ENCODE assay signal across 8 cellular contexts in genomic region chrX:124211312-124211942, GRCh38.
A peak's percentile ranks its signal among the peaks of the same experiment; 100 is the strongest.
DNase-seq lines count a peak whose midpoint lies in the region; ATAC-seq, FAIRE-seq and TF ChIP-seq lines count a peak whose summit lies in the region.

No MANE protein-coding gene starts in this region.

- H3K4me1 ChIP-seq in endothelial cell of umbilical vein (ENCODE audit: control insufficient read depth, extremely low read depth, insufficient read depth, low read length) (no peaks in the 10 kb centered on the region), stomach (no peaks in the 10 kb centered on the region)

- 58 to 65% (median 60%) methylated on average over 3 of the region's 3 CpGs for WGBS in stomach, 5 donors

- dilution Hi-C loops in endothelial cell of umbilical vein (cut with MboI; ENCODE audit: extremely low pct_ligation_motif_present, low sequenced_read_pairs), result no loop called here

- TF ChIP-seq POLR2A in endothelial cell of umbilical vein (IDR thresholded peaks at IDR 0.05; ENCODE audit: low read depth, low read length), result no peak
- no peak for TF ChIP-seq POLR2A in stomach (IDR thresholded peaks at IDR 0.05)

- ATAC-seq in sciatic nerve, result peak; percentile 62

- no peak overlapping the region for H3K4me2 ChIP-seq in endothelial cell of umbilical vein (ENCODE audit: insufficient read depth, low read length)

- no peaks in the 10 kb centered on the region for H3K27me3 ChIP-seq in H7 (ENCODE audit: control insufficient read depth, insufficient read depth, low read length)
- no peaks in the 10 kb centered on the region for H3K27me3 ChIP-seq in endothelial cell of umbilical vein (ENCODE audit: control insufficient read depth in 2 of 2, insufficient read depth in 2 of 2, low read length in 2 of 2)
- no peaks in the 10 kb centered on the region for H3K27me3 ChIP-seq in stomach

- FAIRE-seq in G401.6 (lab: Jason Lieb, UNC), result peak; percentile 89
- FAIRE-seq in endothelial cell of umbilical vein (lab: Jason Lieb, UNC), result peak; percentile 88

- intact Hi-C loops in endothelial cell of umbilical vein (cut with micrococcal nuclease) (loop anchor here (10.0 kb wide), 1 partner anchor 247 kb away; the partner anchor contains the start of gene STAG2), sciatic nerve (cut with DNase I) (no loop called here), stomach (cut with DNase I; ENCODE audit: low total_unique reads) (no loop called here)

- H3K27ac ChIP-seq in 22Rv1 (peak overlapping the region; percentile 75), endothelial cell of umbilical vein (ENCODE audit: insufficient read depth, low read depth, low read length) (no peak overlapping the region), stomach (no peak overlapping the region)

- no peaks in the 10 kb centered on the region for H3K79me2 ChIP-seq in endothelial cell of umbilical vein (ENCODE audit: control insufficient read depth, insufficient read depth, low read length)

- TF ChIP-seq CTCF in 22Rv1 (IDR thresholded peaks at IDR 0.05), result peak; percentile 69
- peak; percentile 14 to 36 for TF ChIP-seq CTCF in endothelial cell of umbilical vein (IDR thresholded peaks at IDR 0.05; ENCODE audit: extremely low read depth in 1 of 2, insufficient read depth in 1 of 2, low read depth in 1 of 2, low read length in 2 of 2)
- TF ChIP-seq CTCF in stomach (IDR thresholded peaks at IDR 0.05), result peak in 3 of 7 experiments; percentile 23 to 24 (median 24)

- CTCF ChIA-PET in endothelial cell of umbilical vein (lab: Charles Lee), result no interaction called here

- no peak overlapping the region for H3K9ac ChIP-seq in endothelial cell of umbilical vein (replicated peaks; ENCODE audit: extremely low read depth, insufficient read depth, low read length)

- H3K36me3 ChIP-seq in H7 (replicated peaks; ENCODE audit: control insufficient read depth, insufficient read depth, low read length), result no peaks in the 10 kb centered on the region
- no peaks in the 10 kb centered on the region for H3K36me3 ChIP-seq in endothelial cell of umbilical vein (ENCODE audit: control insufficient read depth in 2 of 2, extremely low read depth in 1 of 2, insufficient read depth in 2 of 2, low read length in 2 of 2)
- no peaks in the 10 kb centered on the region for H3K36me3 ChIP-seq in stomach

- H3K4me3 ChIP-seq in H7 (ENCODE audit: insufficient read depth, low read depth, low read length), result no peak overlapping the region
- H3K4me3 ChIP-seq in endothelial cell of umbilical vein (replicated peaks in 1 of 3; ENCODE audit: insufficient read depth in 1 of 3, low read depth in 1 of 3, low read length in 3 of 3), result no peak overlapping the region
- H3K4me3 ChIP-seq in stomach, result no peak overlapping the region

- H3K9me1 ChIP-seq in endothelial cell of umbilical vein (replicated peaks; ENCODE audit: control insufficient read depth, extremely low read depth, insufficient read depth, low read length), result no peaks in the 10 kb centered on the region

- no peak for TF ChIP-seq EP300 in stomach (IDR thresholded peaks at IDR 0.05)

- no peak overlapping the region for H2AFZ ChIP-seq in endothelial cell of umbilical vein (ENCODE audit: low read depth, low read length)

- no TSS peak for BruUV-seq in endothelial cell of umbilical vein (replicated peaks; lab: Mats Ljungman, UMichigan)

- no peaks in the 10 kb centered on the region for H4K20me1 ChIP-seq in endothelial cell of umbilical vein (replicated peaks; ENCODE audit: control insufficient read depth, extremely low read depth, insufficient read depth, low read length)

- no peaks in the 10 kb centered on the region for H3K9me3 ChIP-seq in endothelial cell of umbilical vein (replicated peaks; ENCODE audit: control insufficient read depth, insufficient read depth, low read length)
- no peaks in the 10 kb centered on the region for H3K9me3 ChIP-seq in stomach

- POLR2A ChIA-PET in endothelial cell of umbilical vein (lab: Charles Lee), result no interaction called here

- DNase-seq in H7 (peak; percentile 53), LoVo (ENCODE audit: low spot score) (peak; percentile 0), SHP77 (lab: John Stamatoyannopoulos, UW) (peak; percentile 15 to 17), endothelial cell of umbilical vein (ENCODE audit: low read depth, low spot score) (peak; percentile 12), sciatic nerve (ENCODE audit: low spot score) (no peak), stomach (no peak)

TF ChIP-seq in endothelial cell of umbilical vein, 7 proteins besides CTCF, POLR2A, EP300 and RAD21:
- TF ChIP-seq MAX (IDR thresholded peaks at IDR 0.05; ENCODE audit: insufficient read depth, insufficient read length) (no peak), JUN (IDR thresholded peaks at IDR 0.05; ENCODE audit: borderline replicate concordance, insufficient read depth, insufficient read length, low read depth) (no peak), MYC (IDR thresholded peaks at IDR 0.05; ENCODE audit: low read depth, low read length) (no peak)

Comparison
In these comparisons a context has a peak if more than half of its experiments do, and no peak if none do; other contexts are left out.
1. DNase-seq: peak in H7 (single experiment), LoVo (single experiment), SHP77 (2 of 2) and endothelial cell of umbilical vein (single experiment); none in sciatic nerve (single experiment) and stomach (single experiment).